Comparison of ENCODE assay signal across 2 cellular contexts in genomic region chr17:50807675-50808074, GRCh38.
TF ChIP-seq lines count a peak whose summit lies in the region.

No MANE protein-coding gene starts in this region.

TF ChIP-seq in HEK293, 187 proteins besides CTCF, POLR2A, EP300 and RAD21:
- peak; percentile 46; the same call in 1 of the 2 replicates for TF ChIP-seq ZNF513 (tag by site-specific recombination; IDR thresholded peaks at IDR 0.05)
- TF ChIP-seq ZNF157 (tag by site-specific recombination; IDR thresholded peaks at IDR 0.05) = no peak

TF ChIP-seq in liver, 16 proteins besides CTCF, POLR2A, EP300 and RAD21:
- TF ChIP-seq ZBTB33 (IDR thresholded peaks at IDR 0.05) (no peak), HNF4G (IDR thresholded peaks at IDR 0.05) (peak; percentile 80), MAX (IDR thresholded peaks at IDR 0.05) (peak; percentile 29), FOXA1 (IDR thresholded peaks at IDR 0.05) (no peak), GABPA (IDR thresholded peaks at IDR 0.05 in 1 of 2, conservative IDR thresholded peaks at IDR 0.05 in 1 of 2) (peak in 1 of 2 donors; percentile 50), JUND (IDR thresholded peaks at IDR 0.05) (peak in 1 of 2 donors; percentile 53), REST (IDR thresholded peaks at IDR 0.05) (peak; percentile 43), RXRA (IDR thresholded peaks at IDR 0.05) (peak; percentile 75 to 78), ATF3 (IDR thresholded peaks at IDR 0.05) (no peak), FOXA2 (IDR thresholded peaks at IDR 0.05) (no peak), HNF4A (conservative IDR thresholded peaks at IDR 0.05) (peak; percentile 95 to 96), SP1 (IDR thresholded peaks at IDR 0.05) (peak; percentile 98), TAF1 (conservative IDR thresholded peaks at IDR 0.05) (no peak)
